Comparison of ENCODE assay signal across 18 cellular contexts in the genomic region with DNA sequence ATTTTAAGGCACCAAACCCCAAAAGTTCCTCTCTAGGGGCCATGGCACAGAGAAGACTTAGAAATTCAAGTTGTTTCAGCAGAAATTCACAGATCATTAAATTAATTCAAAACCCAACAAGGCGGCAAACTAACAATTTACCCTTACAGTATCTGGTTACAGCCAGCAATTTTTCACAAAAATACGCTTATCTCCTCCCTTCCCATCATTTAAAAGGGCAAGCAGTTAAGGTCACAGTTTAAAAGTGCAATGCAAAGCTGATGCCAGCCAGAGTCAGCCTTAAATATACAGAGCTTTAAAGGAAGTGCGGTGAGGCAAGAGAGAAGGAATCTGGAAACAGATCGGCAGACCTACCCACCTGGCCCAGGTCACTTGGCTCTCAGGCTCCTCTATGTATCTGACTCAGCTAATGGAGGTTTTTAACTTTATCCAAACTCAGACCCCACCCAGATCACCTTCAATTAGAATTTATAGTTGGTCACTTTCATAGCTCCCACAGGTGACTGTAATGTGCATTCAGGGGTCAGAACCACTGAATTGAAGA.
"Had no signal": no experiment of that assay in that cellular context is flagged by ENCODE, and none has a peak within 500 bp of the region (broad histone marks: within the 10 kb centered on the region; RNA-seq: fewer than 3 reads in every experiment).

No MANE protein-coding gene starts in this region.

- H3K4me1 Mint-ChIP-seq: activated CD4-positive, alpha-beta T cell treated with anti-CD3 and anti-CD28 coated beads, Interleukin-2, amount 10 ng/mL, durations not matched to agents 7 days and 5 days; naive thymus-derived CD4-positive, alpha-beta T cell had no signal

- H3K27ac ChIP-seq: body of pancreas, gastrocnemius medialis, heart left ventricle, neutrophil, spleen had no signal

- H3K4me3 Mint-ChIP-seq: activated CD4-positive, alpha-beta T cell treated with anti-CD3 and anti-CD28 coated beads, Interleukin-2, amount 10 ng/mL, durations not matched to agents 7 days and 5 days; activated CD8-positive, alpha-beta T cell treated with anti-CD3 and anti-CD28 coated beads, Interleukin-2, amount 10 ng/mL, durations not matched to agents 7 days and 5 days; activated T-cell treated with anti-CD3 and anti-CD28 coated beads, Interleukin-2, amount 50 U/mL, for 24 hours; endodermal cell; naive thymus-derived CD4-positive, alpha-beta T cell; stimulated activated naive B cell treated with anti-CD40 and anti-IgM and Interleukin-4, amounts not matched to agents 10 μg/mL and 1 μg/mL and 100 μg/mL, for 72 hours; T-helper 1 cell treated with Interleukin-12 subunit alpha and Interleukin-12 subunit beta and Interleukin-4 antibody, amounts not matched to agents 30 μg/mL and 1 μg/mL, for 36 hours had no signal

- H3K36me3 ChIP-seq: gastrocnemius medialis, heart left ventricle, neutrophil, spleen had no signal

- DNase-seq: activated CD4-positive, alpha-beta T cell treated with anti-CD3 and anti-CD28 coated beads, Interleukin-2, amount 10 ng/mL, durations not matched to agents 7 days and 5 days; activated CD8-positive, alpha-beta T cell treated with anti-CD3 and anti-CD28 coated beads, Interleukin-2, amount 10 ng/mL, durations not matched to agents 7 days and 5 days; activated naive CD4-positive, alpha-beta T cell treated with Interleukin-2 at 50 U/mL for 16 hours; activated T-cell treated with anti-CD3 and anti-CD28 coated beads, Interleukin-2, amount 50 U/mL, for 24 hours; body of pancreas; caudate nucleus; endodermal cell; gastrocnemius medialis; heart left ventricle; kidney glomerular epithelial cell; mesenchymal stem cell; naive thymus-derived CD4-positive, alpha-beta T cell; spleen; stimulated activated naive B cell treated with anti-CD40 and anti-IgM and Interleukin-4, amounts not matched to agents 10 μg/mL and 1 μg/mL and 100 μg/mL, for 72 hours had no signal

- H3K27ac Mint-ChIP-seq: activated CD4-positive, alpha-beta T cell treated with anti-CD3 and anti-CD28 coated beads, Interleukin-2, amount 10 ng/mL, durations not matched to agents 7 days and 5 days; activated CD8-positive, alpha-beta T cell treated with anti-CD3 and anti-CD28 coated beads, Interleukin-2, amount 10 ng/mL, durations not matched to agents 7 days and 5 days; activated T-cell treated with anti-CD3 and anti-CD28 coated beads, Interleukin-2, amount 50 U/mL, for 24 hours; activated T-helper 2 cell treated with anti-CD3 and anti-CD28 coated beads, Interferon-gamma antibody, Interleukin-2, Interleukin-4, amounts not matched to agents 10 μg/mL and 5 μg/mL and 100 μg/mL, durations not matched to agents 14 hours and 24 hours and 36 hours; endodermal cell; naive thymus-derived CD4-positive, alpha-beta T cell; T-helper 1 cell treated with Interleukin-12 subunit alpha and Interleukin-12 subunit beta and Interleukin-4 antibody, amounts not matched to agents 30 μg/mL and 1 μg/mL, for 36 hours had no signal

- H3K27me3 ChIP-seq: body of pancreas, gastrocnemius medialis, heart left ventricle, neutrophil, spleen had no signal

- H3K4me1 ChIP-seq: gastrocnemius medialis had no signal

- H3K9me3 Mint-ChIP-seq: activated CD4-positive, alpha-beta T cell treated with anti-CD3 and anti-CD28 coated beads, Interleukin-2, amount 10 ng/mL, durations not matched to agents 7 days and 5 days; activated T-cell treated with anti-CD3 and anti-CD28 coated beads, Interleukin-2, amount 50 U/mL, for 24 hours; activated T-helper 2 cell treated with anti-CD3 and anti-CD28 coated beads, Interferon-gamma antibody, Interleukin-2, Interleukin-4, amounts not matched to agents 10 μg/mL and 5 μg/mL and 100 μg/mL, durations not matched to agents 14 hours and 24 hours and 36 hours; endodermal cell; stimulated activated naive B cell treated with anti-CD40 and anti-IgM and Interleukin-4, amounts not matched to agents 10 μg/mL and 1 μg/mL and 100 μg/mL, for 72 hours; T-helper 1 cell treated with Interleukin-12 subunit alpha and Interleukin-12 subunit beta and Interleukin-4 antibody, amounts not matched to agents 30 μg/mL and 1 μg/mL, for 36 hours had no signal

- H3K36me3 Mint-ChIP-seq: naive thymus-derived CD4-positive, alpha-beta T cell; stimulated activated naive B cell treated with anti-CD40 and anti-IgM and Interleukin-4, amounts not matched to agents 10 μg/mL and 1 μg/mL and 100 μg/mL, for 72 hours had no signal

- H3K4me3 ChIP-seq: body of pancreas, gastrocnemius medialis, heart left ventricle, spleen had no signal

- H3K9me3 ChIP-seq: body of pancreas, gastrocnemius medialis, heart left ventricle, neutrophil, spleen had no signal

- ATAC-seq: activated CD4-positive, CD25-positive, alpha-beta regulatory T cell treated with anti-CD3 and anti-CD28 coated beads, Interleukin-2, amount 50 U/mL, for 24 hours; activated CD8-positive, alpha-beta T cell treated with anti-CD3 and anti-CD28 coated beads, Interleukin-2, amount 10 ng/mL, durations not matched to agents 7 days and 5 days; body of pancreas; gastrocnemius medialis; heart left ventricle; naive thymus-derived CD4-positive, alpha-beta T cell; stimulated activated naive B cell treated with anti-CD40 and anti-IgM and Interleukin-4, amounts not matched to agents 10 μg/mL and 1 μg/mL and 100 μg/mL, for 72 hours had no signal
